In genomic region chr10:10845826-10846225, GRCh38 we compare ENCODE assay signal across 19 cellular contexts.
"Had no signal": no experiment of that assay in that cellular context is flagged by ENCODE, and none has a peak within 500 bp of the region (broad histone marks: within the 10 kb centered on the region; RNA-seq: fewer than 3 reads in every experiment).

No MANE protein-coding gene starts in this region.

- H3K4me3 ChIP-seq: esophagus squamous epithelium, heart right ventricle, pancreas, right lobe of liver, spleen, thoracic aorta, transverse colon had no signal

- H3K4me3 Mint-ChIP-seq: effector memory CD8-positive, alpha-beta T cell; mesothelial cell of epicardium; natural killer cell; stimulated activated memory B cell treated with anti-CD40 and anti-IgM and Interleukin-4, amounts not matched to agents 10 μg/mL and 1 μg/mL and 100 μg/mL, for 72 hours; stimulated activated naive CD8-positive, alpha-beta T cell treated with anti-CD3 and anti-CD28 coated beads, Interleukin-15, Interleukin-2, amounts not matched to agents 100 ng/mL and 50 ng/mL, for 24 hours had no signal

- DNase-seq: effector memory CD8-positive, alpha-beta T cell; esophagus squamous epithelium; heart right ventricle; hypothalamus; kidney glomerular epithelial cell; natural killer cell; occipital lobe; pancreas; right lobe of liver; spleen; stimulated activated CD4-positive, alpha-beta T cell treated with anti-CD3 and anti-CD28 coated beads, Interleukin-15, amount 100 ng/mL, for 24 hours; stimulated activated CD4-positive, alpha-beta T cell treated with anti-CD3 and anti-CD28 coated beads, Interleukin-1b, Interleukin-23, amount 100 ng/mL, for 48 hours; stimulated activated CD4-positive, alpha-beta T cell treated with anti-CD3 and anti-CD28 coated beads, Interleukin-4, amount 100 ng/mL, for 24 hours; transverse colon had no signal

- H3K27ac Mint-ChIP-seq: effector memory CD8-positive, alpha-beta T cell; mesothelial cell of epicardium; natural killer cell; progenitor cell of endocrine pancreas; stimulated activated memory B cell treated with anti-CD40 and anti-IgM and Interleukin-4, amounts not matched to agents 10 μg/mL and 1 μg/mL and 100 μg/mL, for 72 hours; stimulated activated naive CD8-positive, alpha-beta T cell treated with anti-CD3 and anti-CD28 coated beads, Interleukin-15, Interleukin-2, amounts not matched to agents 100 ng/mL and 50 ng/mL, for 24 hours had no signal

- H3K4me1 Mint-ChIP-seq: mesothelial cell of epicardium; natural killer cell; stimulated activated memory B cell treated with anti-CD40 and anti-IgM and Interleukin-4, amounts not matched to agents 10 μg/mL and 1 μg/mL and 100 μg/mL, for 72 hours had no signal

- H3K27ac ChIP-seq: pancreas, right lobe of liver, spleen, thoracic aorta had no signal

- H3K36me3 ChIP-seq: esophagus squamous epithelium, heart right ventricle, pancreas, right lobe of liver, spleen, thoracic aorta, transverse colon had no signal

- H3K36me3 Mint-ChIP-seq: stimulated activated memory B cell treated with anti-CD40 and anti-IgM and Interleukin-4, amounts not matched to agents 10 μg/mL and 1 μg/mL and 100 μg/mL, for 72 hours had no signal

- H3K9me3 Mint-ChIP-seq: effector memory CD8-positive, alpha-beta T cell; natural killer cell; stimulated activated memory B cell treated with anti-CD40 and anti-IgM and Interleukin-4, amounts not matched to agents 10 μg/mL and 1 μg/mL and 100 μg/mL, for 72 hours had no signal

- H3K9me3 ChIP-seq: esophagus squamous epithelium, pancreas, right lobe of liver, thoracic aorta, transverse colon had no signal

- H3K4me1 ChIP-seq: esophagus squamous epithelium, pancreas, right lobe of liver, spleen had no signal

- ATAC-seq: effector memory CD8-positive, alpha-beta T cell; natural killer cell; pancreas; right lobe of liver; stimulated activated memory B cell treated with anti-CD40 and anti-IgM and Interleukin-4, amounts not matched to agents 10 μg/mL and 1 μg/mL and 100 μg/mL, for 72 hours had no signal

- H3K27me3 ChIP-seq: esophagus squamous epithelium, heart right ventricle, pancreas, right lobe of liver, transverse colon had no signal
